In the genomic region with DNA sequence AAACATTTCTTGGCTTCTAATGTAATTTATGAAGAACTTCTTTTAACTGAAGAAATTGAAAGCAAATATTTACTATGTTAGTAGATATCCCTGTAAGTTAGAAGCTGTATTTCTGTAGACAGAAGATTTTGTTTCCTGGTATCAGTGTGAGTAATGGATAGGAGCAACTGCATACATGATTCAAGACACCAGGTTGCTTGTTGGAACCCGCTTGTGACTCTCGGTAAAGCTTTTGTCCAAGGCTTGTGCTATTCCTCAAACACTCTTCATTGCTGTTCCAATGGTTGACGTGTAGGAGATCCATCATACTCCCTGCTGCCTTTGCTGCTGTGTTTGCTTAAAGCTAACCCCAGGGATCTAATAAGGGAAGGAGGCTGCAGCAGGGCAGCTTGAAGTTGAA, we compare ENCODE assay signal across 27 cellular contexts.
DNase-seq lines count a peak whose midpoint lies in the region; ATAC-seq, FAIRE-seq and TF ChIP-seq lines count a peak whose summit lies in the region.
"Had no signal": no experiment of that assay in that cellular context is flagged by ENCODE, and none has a peak within 500 bp of the region (broad histone marks: within the 10 kb centered on the region; RNA-seq: fewer than 3 reads in every experiment).

No MANE protein-coding gene starts in this region.

- H3K9me1 ChIP-seq in keratinocyte (ENCODE audit: control insufficient read depth, extremely low read depth, insufficient read depth, low read length): no peaks in the 10 kb centered on the region

- WGBS in right lobe of liver (ENCODE audit: insufficient coverage, low coverage, low lambda C conversion rate, missing lambda C conversion rate): 94% methylated on average over 2 of the region's 3 CpGs

- TF ChIP-seq POLR2A in right lobe of liver (IDR thresholded peaks at IDR 0.05): no peak

- H3K4me2 ChIP-seq in keratinocyte (ENCODE audit: control insufficient read depth, extremely low read depth, insufficient read depth, low read depth, low read length): peak overlapping the region; percentile 59
- H3K4me2 ChIP-seq: KMS-11 had no signal

- ATAC-seq in right lobe of liver: no peak
- ATAC-seq: PC-3, Right ventricle myocardium inferior, SK-N-SH treated with all-trans-retinoic acid at 6 μM for 48 hours had no signal

- dilution Hi-C loops in keratinocyte (cut with MboI; ENCODE audit: extremely low pct_ligation_motif_present, low sequenced_read_pairs): no loop called here

- no peak overlapping the region for H3K9ac ChIP-seq in keratinocyte (ENCODE audit: control insufficient read depth, extremely low read depth, insufficient read depth, low read length)
- H3K9ac ChIP-seq: KMS-11 had no signal

- TF ChIP-seq CTCF in epithelial cell of esophagus (IDR thresholded peaks at IDR 0.05; ENCODE audit: insufficient read depth, low read depth, low read length, missing control alignments) (no peak), keratinocyte (optimal IDR thresholded peaks at IDR 0.05 in 1 of 3, IDR thresholded peaks at IDR 0.05 in 1 of 3, conservative IDR thresholded peaks at IDR 0.05 in 1 of 3; ENCODE audit: extremely low read depth in 1 of 3, insufficient read depth in 2 of 3, low read length in 3 of 3) (no peak), right lobe of liver (IDR thresholded peaks at IDR 0.05) (no peak)

- H4K20me1 ChIP-seq in keratinocyte (ENCODE audit: control insufficient read depth, extremely low read depth, insufficient read depth, low read length): no peaks in the 10 kb centered on the region

- intact Hi-C loops in right lobe of liver (cut with DNase I): no loop called here

- H3K27ac ChIP-seq in keratinocyte (ENCODE audit: control insufficient read depth, insufficient read depth, low read length): peak overlapping the region; percentile 44
- no peak overlapping the region for H3K27ac ChIP-seq in right lobe of liver
- H3K27ac ChIP-seq: KMS-11, SJCRH30 had no signal

- FAIRE-seq in keratinocyte (lab: Jason Lieb, UNC): peak; percentile 91
- FAIRE-seq: GM12891 had no signal

- H3K4me1 ChIP-seq in keratinocyte (ENCODE audit: control insufficient read depth, extremely low read depth, insufficient read depth, low read length) (peaks cover 7% of the 10 kb centered on the region), right lobe of liver (no peaks in the 10 kb centered on the region)
- H3K4me1 ChIP-seq: SJCRH30 had no signal

- H3K4me3 ChIP-seq in epithelial cell of esophagus (ENCODE audit: low read length): no peak overlapping the region
- H3K4me3 ChIP-seq in keratinocyte (ENCODE audit: control insufficient read depth in 2 of 3, extremely low read depth in 1 of 3, insufficient read depth in 2 of 3, low read depth in 1 of 3, low read length in 3 of 3): no peak overlapping the region
- H3K4me3 ChIP-seq in right lobe of liver: no peak overlapping the region
- H3K4me3 ChIP-seq: SJCRH30 had no signal

- H3K27me3 ChIP-seq in keratinocyte (ENCODE audit: control insufficient read depth, extremely low read depth, insufficient read depth, low read length) (no peaks in the 10 kb centered on the region), right lobe of liver (no peaks in the 10 kb centered on the region)
- H3K27me3 ChIP-seq: SJCRH30 had no signal

- no peaks in the 10 kb centered on the region for H3K36me3 ChIP-seq in keratinocyte (ENCODE audit: control insufficient read depth in 2 of 2, extremely low read depth in 1 of 2, insufficient read depth in 2 of 2, low read length in 2 of 2)
- no peaks in the 10 kb centered on the region for H3K36me3 ChIP-seq in right lobe of liver
- H3K36me3 ChIP-seq: SJCRH30 had no signal

- H2AFZ ChIP-seq in keratinocyte (ENCODE audit: control insufficient read depth, low read length): peak overlapping the region; percentile 41

- peaks cover 1% of the 10 kb centered on the region for H3K9me3 ChIP-seq in keratinocyte (ENCODE audit: control insufficient read depth, low read depth, low read length)
- peaks cover 0 to 15% (median 1%) of the 10 kb centered on the region in 4 donors for H3K9me3 ChIP-seq in right lobe of liver
- H3K9me3 ChIP-seq: SJCRH30 had no signal

- DNase-seq in HPDE6-E6E7 (ENCODE audit: extremely low spot score) (peak; percentile 39), epithelial cell of esophagus (ENCODE audit: low read depth) (peak; percentile 94), keratinocyte (ENCODE audit: low read depth, low spot score) (no peak), right lobe of liver (no peak), H4 (ENCODE audit: low spot score) (no peak)
- DNase-seq in activated CD4-positive, alpha-beta T cell treated with anti-CD3 and anti-CD28 coated beads for 4 hours: no peak
- DNase-seq in activated CD4-positive, CD25-positive, alpha-beta regulatory T cell treated with anti-CD3 and anti-CD28 coated beads, Interleukin-2, amount 50 U/mL, for 72 hours: no peak
- DNase-seq: C1 segment of cervical spinal cord; CD4-positive, alpha-beta memory T cell; COR-L47; GF-D8; H9; IMR-90; MM.1S; NCI-H1417; NCI-H1694; NCI-H2029 treated with DMSO at 0.1 percent for 48 hours; NCI-H446 treated with DMSO at 0.1 percent for 48 hours; NCI-H526; NCI-H82; NK-92 treated with Interleukin-12 subunit alpha and Interleukin-12 subunit beta, amount 100 ng/mL, for 24 hours; PC-3; SJCRH30 had no signal

- H3K79me2 ChIP-seq in keratinocyte (ENCODE audit: control insufficient read depth, insufficient read depth, low read length): no peaks in the 10 kb centered on the region

Comparison
In these comparisons a context has a peak if more than half of its experiments do, and no peak if none do; other contexts are left out.
1. DNase-seq: peak in HPDE6-E6E7 (single experiment) and epithelial cell of esophagus (single experiment); none in keratinocyte (single experiment), right lobe of liver (0 of 3), activated CD4-positive, alpha-beta T cell treated with anti-CD3 and anti-CD28 coated beads for 4 hours (0 of 2), H4 (single experiment) and activated CD4-positive, CD25-positive, alpha-beta regulatory T cell treated with anti-CD3 and anti-CD28 coated beads, Interleukin-2, amount 50 U/mL, for 72 hours (single experiment).